ENCODE assay signal across 8 cellular contexts in the genomic region with DNA sequence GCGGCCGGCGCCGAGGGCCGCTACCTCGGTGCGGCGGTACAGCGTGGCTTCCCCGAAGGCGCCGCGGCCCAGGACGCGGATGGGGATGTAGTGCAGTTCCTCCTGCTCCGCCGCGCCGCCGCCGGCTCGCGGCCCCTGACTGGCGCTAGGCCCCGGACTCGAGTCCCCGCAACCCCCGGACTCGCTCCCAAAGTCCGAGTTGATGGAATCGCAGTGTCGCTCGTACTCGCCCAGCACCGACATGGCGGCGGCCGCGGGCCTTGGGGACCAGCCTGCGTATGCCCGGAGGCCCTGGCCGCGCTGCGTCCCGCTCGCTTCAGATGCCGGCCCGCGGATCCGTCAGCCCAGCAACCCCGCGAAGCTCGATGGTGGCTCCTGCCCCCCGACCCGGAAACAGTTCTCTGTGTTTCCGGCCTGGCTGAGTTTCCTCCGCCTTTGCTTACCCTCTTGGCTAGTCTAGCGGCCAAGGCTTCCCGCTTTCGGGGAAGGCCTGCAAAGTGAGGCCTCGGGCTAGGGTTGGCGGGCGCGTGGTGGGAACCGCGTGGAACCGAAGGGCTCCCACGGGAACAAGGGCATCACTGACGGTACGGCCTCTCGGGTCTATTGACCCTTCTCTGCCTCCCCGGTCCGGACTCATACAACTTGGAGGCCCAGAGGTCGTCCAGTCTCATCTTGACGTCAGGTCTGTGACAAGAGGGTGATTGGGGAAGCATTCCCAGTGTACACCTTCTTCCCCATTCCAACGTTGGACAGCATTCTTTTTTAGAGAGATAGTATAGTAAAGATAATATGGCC. TPM values are rescaled to one million over a fixed set of nuclear protein-coding genes. Genes with fewer than 3 reads are reported as not detected.
DNase-seq lines count a peak whose midpoint lies in the region; ATAC-seq, FAIRE-seq and TF ChIP-seq lines count a peak whose summit lies in the region.

Gene NEK9 (minus strand): TSS at position 370 of the 795 bp plus-strand sequence. CDS start 127 bp downstream, at position 243.

- H3K9me3 ChIP-seq in esophagus squamous epithelium, result no peaks in the 10 kb centered on the region

- H3K27ac ChIP-seq in KMS-11 (peak within 1 kb of the TSS; percentile 68), esophagus squamous epithelium (peak within 1 kb of the TSS; percentile 88 to 97 (median 96))

- H2AFZ ChIP-seq in KMS-11 (ENCODE audit: low read depth), result peak within 1 kb of the TSS; percentile 85

- H3K4me3 ChIP-seq in KMS-11 (IDR thresholded peaks at IDR 0.05; ENCODE audit: insufficient read depth, low read depth, low read length) (no peak within 1 kb of the TSS), esophagus squamous epithelium (peak within 1 kb of the TSS; percentile 46 to 83 (median 78))

- intact Hi-C loops in esophagus squamous epithelium (cut with DNase I), result no loop called here

- peak within 1 kb of the TSS; percentile 92 to 99 for H3K4me3 Mint-ChIP-seq in activated T-cell treated with anti-CD3 and anti-CD28 coated beads, Interleukin-2, amount 50 U/mL, for 72 hours
- H3K4me3 Mint-ChIP-seq in naive B cell, result peak within 1 kb of the TSS; percentile 82 to 100 (median 97)
- peak within 1 kb of the TSS; percentile 92 for H3K4me3 Mint-ChIP-seq in stimulated activated memory B cell treated with anti-CD40 and anti-IgM and Interleukin-4, amounts not matched to agents 10 μg/mL and 1 μg/mL and 100 μg/mL, for 72 hours

- ATAC-seq in GM21717 (IDR thresholded peaks at IDR 0.05; ENCODE audit: unreplicated experiment) (peak; percentile 85), naive B cell (ENCODE audit: low read depth in 2 of 2) (peak; percentile 86 to 91)
- peak; percentile 96 for ATAC-seq in activated T-cell treated with anti-CD3 and anti-CD28 coated beads, Interleukin-2, amount 50 U/mL, for 72 hours (replicated peaks in 1 of 2)
- ATAC-seq in stimulated activated memory B cell treated with anti-CD40 and anti-IgM and Interleukin-4, amounts not matched to agents 10 μg/mL and 1 μg/mL and 100 μg/mL, for 72 hours, result peak; percentile 98

- peak in 3 of 4 donors; percentile 30 to 85 (median 77) for TF ChIP-seq POLR2A in esophagus squamous epithelium (IDR thresholded peaks at IDR 0.05)

- H3K79me2 ChIP-seq in KMS-11 (ENCODE audit: insufficient read depth, low read depth), result 0 out of 2 replicates have a peak, but pooled peaks cover 4% of the 10 kb centered on the region

- H4K20me1 ChIP-seq in KMS-11 (ENCODE audit: insufficient read depth), result no peaks in the 10 kb centered on the region

- H3K36me3 Mint-ChIP-seq in activated T-cell treated with anti-CD3 and anti-CD28 coated beads, Interleukin-2, amount 50 U/mL, for 72 hours (ENCODE audit: insufficient read depth in 2 of 2), result peaks cover 6 to 10% of the 10 kb centered on the region in 2 donors
- peaks cover 0 to 8% of the 10 kb centered on the region in 2 donors for H3K36me3 Mint-ChIP-seq in naive B cell
- peaks cover 13% of the 10 kb centered on the region for H3K36me3 Mint-ChIP-seq in stimulated activated memory B cell treated with anti-CD40 and anti-IgM and Interleukin-4, amounts not matched to agents 10 μg/mL and 1 μg/mL and 100 μg/mL, for 72 hours

- no peak for FAIRE-seq in RCC 7860 (lab: Jason Lieb, UNC)

- no peak for TF ChIP-seq CTCF in KMS-11 (conservative IDR thresholded peaks at IDR 0.05; ENCODE audit: low read depth, low read length)
- TF ChIP-seq CTCF in esophagus squamous epithelium (IDR thresholded peaks at IDR 0.05), result peak in 2 of 6 experiments; percentile 5 to 6

- H3K36me3 ChIP-seq in KMS-11 (ENCODE audit: insufficient read depth), result no peaks in the 10 kb centered on the region
- peaks cover 0 to 28% (median 0%) of the 10 kb centered on the region in 3 donors for H3K36me3 ChIP-seq in esophagus squamous epithelium

- WGBS in esophagus squamous epithelium, 2 donors, result 0 to 2% methylated on average over 14 to 17 of the region's 76 CpGs

- H3K27me3 ChIP-seq in KMS-11 (ENCODE audit: insufficient read depth, low read depth) (no peaks in the 10 kb centered on the region), esophagus squamous epithelium (no peaks in the 10 kb centered on the region)

- peaks cover 46% of the 10 kb centered on the region for H3K4me1 Mint-ChIP-seq in activated T-cell treated with anti-CD3 and anti-CD28 coated beads, Interleukin-2, amount 50 U/mL, for 72 hours (ENCODE audit: low read depth)
- H3K4me1 Mint-ChIP-seq in naive B cell, result peaks cover 29 to 41% (median 38%) of the 10 kb centered on the region in 3 donors
- peaks cover 45% of the 10 kb centered on the region for H3K4me1 Mint-ChIP-seq in stimulated activated memory B cell treated with anti-CD40 and anti-IgM and Interleukin-4, amounts not matched to agents 10 μg/mL and 1 μg/mL and 100 μg/mL, for 72 hours

- H3K9me3 Mint-ChIP-seq in activated T-cell treated with anti-CD3 and anti-CD28 coated beads, Interleukin-2, amount 50 U/mL, for 72 hours, result no peaks in the 10 kb centered on the region
- no peaks in the 10 kb centered on the region for H3K9me3 Mint-ChIP-seq in naive B cell
- H3K9me3 Mint-ChIP-seq in stimulated activated memory B cell treated with anti-CD40 and anti-IgM and Interleukin-4, amounts not matched to agents 10 μg/mL and 1 μg/mL and 100 μg/mL, for 72 hours, result no peaks in the 10 kb centered on the region

- H3K27me3 Mint-ChIP-seq in activated T-cell treated with anti-CD3 and anti-CD28 coated beads, Interleukin-2, amount 50 U/mL, for 72 hours (ENCODE audit: low read depth), result no peaks in the 10 kb centered on the region
- H3K27me3 Mint-ChIP-seq in naive B cell, result no peaks in the 10 kb centered on the region
- H3K27me3 Mint-ChIP-seq in stimulated activated memory B cell treated with anti-CD40 and anti-IgM and Interleukin-4, amounts not matched to agents 10 μg/mL and 1 μg/mL and 100 μg/mL, for 72 hours, result no peaks in the 10 kb centered on the region

- H3K4me1 ChIP-seq in KMS-11 (ENCODE audit: low read depth, poor library complexity, severe bottlenecking), result peaks cover 20% of the 10 kb centered on the region
- H3K4me1 ChIP-seq in esophagus squamous epithelium, result peaks cover 10 to 60% (median 38%) of the 10 kb centered on the region in 3 donors

- peak within 1 kb of the TSS; percentile 80 for H3K4me2 ChIP-seq in KMS-11

- peak within 1 kb of the TSS; percentile 87 for H3K9ac ChIP-seq in KMS-11

- DNase-seq in DMS153 treated with DMSO at 0.1 percent for 48 hours (lab: John Stamatoyannopoulos, UW; ENCODE audit: unreplicated experiment) (peak; percentile 53), RCC 7860 (ENCODE audit: low spot score) (peak; percentile 60), esophagus squamous epithelium (lab: John Stamatoyannopoulos, UW) (peak; percentile 55), naive B cell (peak; percentile 84)
- DNase-seq in activated T-cell treated with anti-CD3 and anti-CD28 coated beads, Interleukin-2, amount 50 U/mL, for 72 hours, result peak; percentile 92 to 94

- peak within 1 kb of the TSS; percentile 100 for H3K27ac Mint-ChIP-seq in activated T-cell treated with anti-CD3 and anti-CD28 coated beads, Interleukin-2, amount 50 U/mL, for 72 hours
- peak within 1 kb of the TSS; percentile 93 to 99 (median 98) for H3K27ac Mint-ChIP-seq in naive B cell
- H3K27ac Mint-ChIP-seq in stimulated activated memory B cell treated with anti-CD40 and anti-IgM and Interleukin-4, amounts not matched to agents 10 μg/mL and 1 μg/mL and 100 μg/mL, for 72 hours, result peak within 1 kb of the TSS; percentile 98

RNA-seq across cellular contexts. Expression of gene NEK9, which starts in this region (rescaled TPM):
- 10 to 100 TPM; 64.1 to 77.5 TPM for total RNA-seq in activated T-cell treated with anti-CD3 and anti-CD28 coated beads, Interleukin-2, amount 50 U/mL, for 72 hours
- total RNA-seq in esophagus squamous epithelium, result 10 to 100 TPM; 16.6 to 37.2 (median 17.8) TPM
- polyA plus RNA-seq in naive B cell (ENCODE audit: low read depth in 6 of 6), result 10 to 100 TPM in 5 of 6 donors, 1 to 10 TPM in 1; 9.4 to 22.7 (median 16.1) TPM
